ENCODE assay signal across 6 cellular contexts in genomic region chr19:48873476-48874308, GRCh38. TPM values are rescaled to one million over a fixed set of nuclear protein-coding genes. Genes with fewer than 3 reads are reported as not detected.
A peak's percentile ranks its signal among the peaks of the same experiment; 100 is the strongest.
DNase-seq lines count a peak whose midpoint lies in the region; ATAC-seq, FAIRE-seq and TF ChIP-seq lines count a peak whose summit lies in the region.

No MANE protein-coding gene starts in this region.

- H2AFZ ChIP-seq in DND-41 (ENCODE audit: low read depth, low read length) (no peak overlapping the region), keratinocyte (ENCODE audit: control insufficient read depth, low read length) (no peak overlapping the region)

- FAIRE-seq in keratinocyte (lab: Jason Lieb, UNC) = no peak

- dilution Hi-C loops in keratinocyte (cut with MboI; ENCODE audit: extremely low pct_ligation_motif_present, low sequenced_read_pairs) = no loop called here

- peak overlapping the region; percentile 100 for H3K27ac Mint-ChIP-seq in activated B cell treated with CpG ODN at 0.5 μM for 24 hours

- TF ChIP-seq CTCF in DND-41 (IDR thresholded peaks at IDR 0.05; ENCODE audit: borderline replicate concordance, extremely low read depth, low read length, poor library complexity, severe bottlenecking) (no peak), activated B cell treated with CpG ODN at 0.5 μM for 24 hours (IDR thresholded peaks at IDR 0.05) (no peak), keratinocyte (optimal IDR thresholded peaks at IDR 0.05 in 1 of 3, IDR thresholded peaks at IDR 0.05 in 1 of 3, conservative IDR thresholded peaks at IDR 0.05 in 1 of 3; ENCODE audit: extremely low read depth in 1 of 3, insufficient read depth in 2 of 3, low read length in 3 of 3) (no peak)

- H3K4me2 ChIP-seq in DND-41 (ENCODE audit: insufficient read depth, low read length) (peak overlapping the region; percentile 84), keratinocyte (ENCODE audit: control insufficient read depth, extremely low read depth, insufficient read depth, low read depth, low read length) (peak overlapping the region; percentile 91)

- H3K4me3 ChIP-seq in DND-41 (ENCODE audit: low read depth in 1 of 2, low read length in 2 of 2) (peak overlapping the region; percentile 74 to 82; a peak in 3 of 4 replicates), keratinocyte (ENCODE audit: control insufficient read depth in 2 of 3, extremely low read depth in 1 of 3, insufficient read depth in 2 of 3, low read depth in 1 of 3, low read length in 3 of 3) (peak overlapping the region; percentile 99 to 100 (median 100))

- H3K27me3 ChIP-seq in DND-41 (ENCODE audit: insufficient read depth, low read length, poor library complexity) (no peaks in the 10 kb centered on the region), keratinocyte (ENCODE audit: control insufficient read depth, extremely low read depth, insufficient read depth, low read length) (no peaks in the 10 kb centered on the region)

- H3K27me3 Mint-ChIP-seq in activated B cell treated with CpG ODN at 0.5 μM for 24 hours = no peaks in the 10 kb centered on the region

- intact Hi-C loops in activated B cell treated with CpG ODN at 0.5 μM for 24 hours (cut with micrococcal nuclease) = loop anchor here (1.0 to 10.0 kb wide), 4 partner anchors 120 to 893 kb away; partner anchors contain the start of genes ALDH16A1, AP2A1, GYS1 and PIH1D1

- POLR2A ChIA-PET in activated B cell treated with CpG ODN at 0.5 μM for 24 hours (lab: Charles Lee) = interaction anchor here (0.6 to 7.8 kb wide), 17 partner anchors 12 to 275 kb away, joined by 3 to 179 read pairs (median 9); partner anchors contain the start of genes BAX, CA11, FTL and GYS1

- H3K9me3 ChIP-seq in DND-41 (ENCODE audit: insufficient read depth, low read length, severe bottlenecking) = no peaks in the 10 kb centered on the region
- H3K9me3 ChIP-seq in keratinocyte (ENCODE audit: control insufficient read depth, low read depth, low read length) = no peaks in the 10 kb centered on the region

- H3K36me3 Mint-ChIP-seq in activated B cell treated with CpG ODN at 0.5 μM for 24 hours (ENCODE audit: low read depth) = peaks cover 60% of the 10 kb centered on the region

- H3K9ac ChIP-seq in DND-41 (ENCODE audit: low read depth, low read length) (peak overlapping the region; percentile 89), keratinocyte (ENCODE audit: control insufficient read depth, extremely low read depth, insufficient read depth, low read length) (peak overlapping the region; percentile 100)

- CTCF ChIA-PET in activated B cell treated with CpG ODN at 0.5 μM for 24 hours (lab: Charles Lee) = interaction anchor here (0.9 to 2.2 kb wide), 3 partner anchors 28 to 97 kb away, joined by 3 to 9 read pairs (median 5); no protein-coding TSS in a partner anchor

- ATAC-seq in DND-41 (ENCODE audit: insufficient read depth, low read depth) (no peak), activated B cell treated with CpG ODN at 0.5 μM for 24 hours (ENCODE audit: low read depth) (no peak)

- H3K27ac ChIP-seq in DND-41 (ENCODE audit: low read length) (peak overlapping the region; percentile 90), keratinocyte (ENCODE audit: control insufficient read depth, insufficient read depth, low read length) (peak overlapping the region; percentile 100)

- H3K4me3 Mint-ChIP-seq in activated B cell treated with CpG ODN at 0.5 μM for 24 hours = peak overlapping the region; percentile 100

- H3K79me2 ChIP-seq in DND-41 (ENCODE audit: insufficient read depth, low read length) (peaks cover 24% of the 10 kb centered on the region), keratinocyte (ENCODE audit: control insufficient read depth, insufficient read depth, low read length) (peaks cover 32% of the 10 kb centered on the region)

- H3K36me3 ChIP-seq in DND-41 (ENCODE audit: insufficient read depth, low read length) (peaks cover 34% of the 10 kb centered on the region), keratinocyte (ENCODE audit: control insufficient read depth in 2 of 2, extremely low read depth in 1 of 2, insufficient read depth in 2 of 2, low read length in 2 of 2) (peaks cover 22 to 30% of the 10 kb centered on the region in 2 experiments)

- no peak for DNase-seq in DND-41
- DNase-seq in activated B cell treated with CpG ODN at 0.5 μM for 24 hours = no peak
- no peak for DNase-seq in keratinocyte (ENCODE audit: low read depth, low spot score)
- no peak for DNase-seq in RPMI8226
- DNase-seq in NCI-H82 treated with DMSO at 0.1 percent for 48 hours (lab: John Stamatoyannopoulos, UW; ENCODE audit: unreplicated experiment) = no peak
- no peak for DNase-seq in NCI-H774 (lab: John Stamatoyannopoulos, UW)

- peaks cover 12% of the 10 kb centered on the region; the same call in 1 of the 2 replicates for H4K20me1 ChIP-seq in DND-41 (ENCODE audit: insufficient read depth, low read length)
- H4K20me1 ChIP-seq in keratinocyte (ENCODE audit: control insufficient read depth, extremely low read depth, insufficient read depth, low read length) = peaks cover 15% of the 10 kb centered on the region

- peaks cover 51% of the 10 kb centered on the region for H3K4me1 Mint-ChIP-seq in activated B cell treated with CpG ODN at 0.5 μM for 24 hours

- peaks cover 36% of the 10 kb centered on the region for H3K4me1 ChIP-seq in DND-41 (ENCODE audit: insufficient read depth, low read length)
- H3K4me1 ChIP-seq in keratinocyte (ENCODE audit: control insufficient read depth, extremely low read depth, insufficient read depth, low read length) = peaks cover 8% of the 10 kb centered on the region

- H3K9me1 ChIP-seq in keratinocyte (ENCODE audit: control insufficient read depth, extremely low read depth, insufficient read depth, low read length) = peaks cover 2% of the 10 kb centered on the region

- no peaks in the 10 kb centered on the region for H3K9me3 Mint-ChIP-seq in activated B cell treated with CpG ODN at 0.5 μM for 24 hours

RNA-seq across cellular contexts. Expression of gene PPP1R15A, which starts 1.5 kb away (rescaled TPM):
- total RNA-seq in activated B cell treated with CpG ODN at 0.5 μM for 24 hours = 115 and 123 TPM in 2 replicates
- 23.6 to 36.6 TPM (median 32.5 TPM) in 3 replicates for polyA plus RNA-seq in keratinocyte
- polyA plus RNA-seq in keratinocyte (2011; ENCODE audit: low read depth) = 275 TPM
- 22.9 and 36.2 TPM in 2 replicates for polyA plus RNA-seq in keratinocyte (2011; cell fraction: cytosol; rRNA removed)
- polyA plus RNA-seq in keratinocyte (2011; cell fraction: nucleus; rRNA removed) = 123 and 136 TPM in 2 replicates
- 32.9 and 274 TPM in 2 replicates for polyA plus RNA-seq in keratinocyte (2012; ENCODE audit: low replicate concordance)
- polyA minus RNA-seq in keratinocyte = 9.5 to 14.6 TPM (median 9.9 TPM) in 3 replicates
- polyA minus RNA-seq in keratinocyte (2011; cell fraction: cytosol; rRNA and poly(A)+ RNA removed) = 22.8 TPM
- 48.4 and 55.3 TPM in 2 replicates for polyA minus RNA-seq in keratinocyte (2011; cell fraction: nucleus; rRNA and poly(A)+ RNA removed)

RNA-seq across cellular contexts. Expression of gene PLEKHA4, which starts 5.3 kb away (rescaled TPM):
- total RNA-seq in activated B cell treated with CpG ODN at 0.5 μM for 24 hours = 5.7 and 6.4 TPM in 2 replicates
- polyA plus RNA-seq in keratinocyte = 1.2 to 2.2 TPM (median 1.8 TPM) in 3 replicates
- polyA plus RNA-seq in keratinocyte (2011; ENCODE audit: low read depth) = 0.62 TPM
- 0.55 and 2.3 TPM in 2 replicates for polyA plus RNA-seq in keratinocyte (2011; cell fraction: cytosol; rRNA removed)
- 1.5 and 2.4 TPM in 2 replicates for polyA plus RNA-seq in keratinocyte (2011; cell fraction: nucleus; rRNA removed)
- 1.7 and 3.9 TPM in 2 replicates for polyA plus RNA-seq in keratinocyte (2012; ENCODE audit: low replicate concordance)
- polyA minus RNA-seq in keratinocyte = 0.89 to 2.5 TPM (median 1.1 TPM) in 3 replicates
- polyA minus RNA-seq in keratinocyte (2011; cell fraction: cytosol; rRNA and poly(A)+ RNA removed) = not detected
- polyA minus RNA-seq in keratinocyte (2011; cell fraction: nucleus; rRNA and poly(A)+ RNA removed) = 1.2 TPM in 2 replicates

RNA-seq across cellular contexts. Expression of gene TULP2, which starts 24.9 kb away (rescaled TPM):
- not detected in 2 replicates for total RNA-seq in activated B cell treated with CpG ODN at 0.5 μM for 24 hours
- polyA plus RNA-seq in keratinocyte = not detected in 3 replicates
- polyA plus RNA-seq in keratinocyte (2011; ENCODE audit: low read depth) = not detected
- polyA plus RNA-seq in keratinocyte (2011; cell fraction: cytosol; rRNA removed) = not detected in 2 replicates
- polyA plus RNA-seq in keratinocyte (2011; cell fraction: nucleus; rRNA removed) = not detected in 2 replicates
- not detected in 2 replicates for polyA plus RNA-seq in keratinocyte (2012; ENCODE audit: low replicate concordance)
- polyA minus RNA-seq in keratinocyte = not detected in 3 replicates
- polyA minus RNA-seq in keratinocyte (2011; cell fraction: cytosol; rRNA and poly(A)+ RNA removed) = not detected
- polyA minus RNA-seq in keratinocyte (2011; cell fraction: nucleus; rRNA and poly(A)+ RNA removed) = not detected in 2 replicates

RNA-seq across cellular contexts. Expression of gene NUCB1, which starts 26.4 kb away (rescaled TPM):
- 116 and 126 TPM in 2 replicates for total RNA-seq in activated B cell treated with CpG ODN at 0.5 μM for 24 hours
- polyA plus RNA-seq in keratinocyte = 44.3 to 65.1 TPM (median 59.2 TPM) in 3 replicates
- 89.2 TPM for polyA plus RNA-seq in keratinocyte (2011; ENCODE audit: low read depth)
- polyA plus RNA-seq in keratinocyte (2011; cell fraction: cytosol; rRNA removed) = 27.4 and 73.6 TPM in 2 replicates
- polyA plus RNA-seq in keratinocyte (2011; cell fraction: nucleus; rRNA removed) = 95.6 and 109 TPM in 2 replicates
- polyA plus RNA-seq in keratinocyte (2012; ENCODE audit: low replicate concordance) = 69.6 and 106 TPM in 2 replicates
- 32.7 to 131 TPM (median 41.5 TPM) in 3 replicates for polyA minus RNA-seq in keratinocyte
- polyA minus RNA-seq in keratinocyte (2011; cell fraction: cytosol; rRNA and poly(A)+ RNA removed) = 44.1 TPM
- polyA minus RNA-seq in keratinocyte (2011; cell fraction: nucleus; rRNA and poly(A)+ RNA removed) = 54.3 and 57.7 TPM in 2 replicates

RNA-seq across cellular contexts. Expression of gene HSD17B14, which starts 37.4 kb away (rescaled TPM):
- total RNA-seq in activated B cell treated with CpG ODN at 0.5 μM for 24 hours = 2.6 and 2.8 TPM in 2 replicates
- polyA plus RNA-seq in keratinocyte = 0.92 to 1.2 TPM (median 1.0 TPM) in 3 replicates
- 0.75 TPM for polyA plus RNA-seq in keratinocyte (2011; ENCODE audit: low read depth)
- 0.52 and 1.5 TPM in 2 replicates for polyA plus RNA-seq in keratinocyte (2011; cell fraction: cytosol; rRNA removed)
- polyA plus RNA-seq in keratinocyte (2011; cell fraction: nucleus; rRNA removed) = 1.6 and 3.9 TPM in 2 replicates
- polyA plus RNA-seq in keratinocyte (2012; ENCODE audit: low replicate concordance) = 1.7 TPM in 2 replicates
- 0.86 to 2.1 TPM in 2 of 3 replicates, not detected in the other for polyA minus RNA-seq in keratinocyte
- polyA minus RNA-seq in keratinocyte (2011; cell fraction: cytosol; rRNA and poly(A)+ RNA removed) = not detected
- polyA minus RNA-seq in keratinocyte (2011; cell fraction: nucleus; rRNA and poly(A)+ RNA removed) = 0.54 and 1.1 TPM in 2 replicates
